Comparison of ENCODE assay signal across 1 cellular context in genomic region chr15:51076142-51076897, GRCh38.
TF ChIP-seq lines count a peak whose summit lies in the region.

No MANE protein-coding gene starts in this region.

TF ChIP-seq in K562, 482 proteins besides CTCF, POLR2A, EP300 and RAD21 (continued from another document):
- TF ChIP-seq ARID4B (CRISPR knock-in tag; IDR thresholded peaks at IDR 0.05) (no peak), POLR3A (IDR thresholded peaks at IDR 0.05; ENCODE audit: borderline replicate concordance, extremely low read depth, insufficient read depth, insufficient read length) (no peak), KLF16 (IDR thresholded peaks at IDR 0.05) (no peak), SRF (CRISPR knock-in tag; IDR thresholded peaks at IDR 0.05) (no peak), SNRNP70 (optimal IDR thresholded peaks at IDR 0.05; ENCODE audit: low read depth, low read length) (no peak), ZNF445 (CRISPR knock-in tag; IDR thresholded peaks at IDR 0.05; ENCODE audit: low read depth) (no peak), TGIF2 (CRISPR knock-in tag; IDR thresholded peaks at IDR 0.05) (no peak), ZNF449 (CRISPR knock-in tag; IDR thresholded peaks at IDR 0.05) (no peak), BCL6 (CRISPR knock-in tag; IDR thresholded peaks at IDR 0.05) (no peak)
TF ChIP-seq in K562: peak in this region for 0.
